27 cellular contexts compared by ENCODE assay signal in genomic region chr7:115682507-115682906, GRCh38.
A peak's percentile ranks its signal among the peaks of the same experiment; 100 is the strongest.
DNase-seq lines count a peak whose midpoint lies in the region; ATAC-seq, FAIRE-seq and TF ChIP-seq lines count a peak whose summit lies in the region.
"Had no signal": no experiment of that assay in that cellular context is flagged by ENCODE, and none has a peak within 500 bp of the region (broad histone marks: within the 10 kb centered on the region; RNA-seq: fewer than 3 reads in every experiment).

No MANE protein-coding gene starts in this region.

- H3K4me1 ChIP-seq in small intestine (ENCODE audit: control insufficient read depth in 2 of 2, insufficient read depth in 1 of 2, low read depth in 1 of 2, low read length in 1 of 2): no peaks in the 10 kb centered on the region
- H3K4me1 ChIP-seq: adrenal gland, uterus had no signal

- no peak overlapping the region for H3K4me3 Mint-ChIP-seq in activated CD8-positive, alpha-beta T cell treated with anti-CD3 and anti-CD28 coated beads for 36 hours
- H3K4me3 Mint-ChIP-seq: CD8-positive, alpha-beta T cell; H9; mesothelial cell of epicardium; T-helper 17 cell had no signal

- POLR2A ChIA-PET in activated CD8-positive, alpha-beta T cell treated with anti-CD3 and anti-CD28 coated beads for 36 hours (lab: Charles Lee): interaction anchor here (1.0 kb wide), 1 partner anchor 21 kb away, joined by 3 read pairs; no protein-coding TSS in a partner anchor

- no peak overlapping the region for H3K27ac ChIP-seq in small intestine (ENCODE audit: low read depth in 1 of 2, low read length in 1 of 2)
- H3K27ac ChIP-seq: 22Rv1, adrenal gland, SJSA1, uterus had no signal

- intact Hi-C loops in activated CD8-positive, alpha-beta T cell treated with anti-CD3 and anti-CD28 coated beads for 36 hours (cut with micrococcal nuclease): no loop called here

- no peaks in the 10 kb centered on the region for H3K36me3 ChIP-seq in small intestine (ENCODE audit: control insufficient read depth in 2 of 2, insufficient read depth in 2 of 2, low read length in 2 of 2)
- H3K36me3 ChIP-seq: adrenal gland, SJSA1, uterus had no signal

- no peaks in the 10 kb centered on the region for H3K27me3 Mint-ChIP-seq in activated CD8-positive, alpha-beta T cell treated with anti-CD3 and anti-CD28 coated beads for 36 hours

- H3K27me3 ChIP-seq in small intestine (ENCODE audit: control insufficient read depth in 2 of 2, insufficient read depth in 2 of 2, low read length in 2 of 2): no peaks in the 10 kb centered on the region
- H3K27me3 ChIP-seq: adrenal gland, SJSA1, uterus had no signal

- no peak for FAIRE-seq in small intestine (lab: Jason Lieb, UNC)
- FAIRE-seq: bronchial epithelial cell, GM12892 had no signal

- CTCF ChIA-PET in activated CD8-positive, alpha-beta T cell treated with anti-CD3 and anti-CD28 coated beads for 36 hours (lab: Charles Lee): no interaction called here

- H3K27ac Mint-ChIP-seq in activated CD8-positive, alpha-beta T cell treated with anti-CD3 and anti-CD28 coated beads for 36 hours: no peak overlapping the region
- H3K27ac Mint-ChIP-seq: CD8-positive, alpha-beta T cell; H9; mesothelial cell of epicardium; T-helper 17 cell had no signal

- ATAC-seq in HG02610 (IDR thresholded peaks at IDR 0.05; ENCODE audit: unreplicated experiment) (peak; percentile 66), HG03469 (IDR thresholded peaks at IDR 0.05; ENCODE audit: unreplicated experiment) (peak; percentile 71)
- no peak for ATAC-seq in activated CD8-positive, alpha-beta T cell treated with anti-CD3 and anti-CD28 coated beads for 36 hours
- ATAC-seq: CD8-positive, alpha-beta T cell; Panc1; sciatic nerve; T-helper 17 cell had no signal

- peak; percentile 3 for DNase-seq in NCI-H748 (lab: John Stamatoyannopoulos, UW; ENCODE audit: unreplicated experiment)
- no peak for DNase-seq in NCI-H748 treated with DMSO at 0.1 percent for 48 hours (lab: John Stamatoyannopoulos, UW)
- peak; percentile 29 for DNase-seq in small intestine
- DNase-seq in NCI-H1436 (lab: John Stamatoyannopoulos, UW): no peak
- DNase-seq in activated CD8-positive, alpha-beta T cell treated with anti-CD3 and anti-CD28 coated beads for 36 hours: no peak
- no peak for DNase-seq in germinal center (ENCODE audit: low spot score)
- DNase-seq: activated CD4-positive, alpha-beta T cell treated with anti-CD3 and anti-CD28 coated beads, Interleukin-2, amount 50 U/mL, for 4 hours; activated gamma-delta T cell treated with Interleukin-2 at 50 U/mL for 16 hours; activated T-cell treated with anti-CD3 and anti-CD28 coated beads for 4 hours; adrenal gland; CD8-positive, alpha-beta T cell; H9; head of caudate nucleus; NCI-H1417 treated with DMSO at 0.1 percent for 48 hours; NCI-H82; posterior cingulate gyrus; T-helper 17 cell; uterus had no signal

- H3K4me1 Mint-ChIP-seq in activated CD8-positive, alpha-beta T cell treated with anti-CD3 and anti-CD28 coated beads for 36 hours (ENCODE audit: low read depth): no peaks in the 10 kb centered on the region

- no peaks in the 10 kb centered on the region for H3K9me3 Mint-ChIP-seq in activated CD8-positive, alpha-beta T cell treated with anti-CD3 and anti-CD28 coated beads for 36 hours
- H3K9me3 Mint-ChIP-seq: CD8-positive, alpha-beta T cell; H9 had no signal

- no peak for TF ChIP-seq CTCF in activated CD8-positive, alpha-beta T cell treated with anti-CD3 and anti-CD28 coated beads for 36 hours (IDR thresholded peaks at IDR 0.05)

- WGBS in small intestine, 3 donors: 15 to 54% (median 27%) methylated on average over 3 of the region's 3 CpGs

- no peaks in the 10 kb centered on the region for H3K36me3 Mint-ChIP-seq in activated CD8-positive, alpha-beta T cell treated with anti-CD3 and anti-CD28 coated beads for 36 hours (ENCODE audit: low read depth)
- H3K36me3 Mint-ChIP-seq: CD8-positive, alpha-beta T cell; mesothelial cell of epicardium had no signal

- H3K9me3 ChIP-seq in small intestine (ENCODE audit: control insufficient read depth, low read depth): no peaks in the 10 kb centered on the region
- H3K9me3 ChIP-seq: adrenal gland, SJSA1, uterus had no signal

- H3K4me3 ChIP-seq in small intestine (ENCODE audit: low read depth in 1 of 2, low read length in 2 of 2): no peak overlapping the region
- H3K4me3 ChIP-seq: adrenal gland, SJSA1, uterus had no signal

Comparison
In these comparisons a context has a peak if more than half of its experiments do, and no peak if none do; other contexts are left out.
1. DNase-seq: peak in NCI-H748 (single experiment) and small intestine (single experiment); none in NCI-H748 treated with DMSO at 0.1 percent for 48 hours (single experiment), NCI-H1436 (single experiment), activated CD8-positive, alpha-beta T cell treated with anti-CD3 and anti-CD28 coated beads for 36 hours (single experiment) and germinal center (single experiment).